Comparison of ENCODE assay signal across 16 cellular contexts in the genomic region with DNA sequence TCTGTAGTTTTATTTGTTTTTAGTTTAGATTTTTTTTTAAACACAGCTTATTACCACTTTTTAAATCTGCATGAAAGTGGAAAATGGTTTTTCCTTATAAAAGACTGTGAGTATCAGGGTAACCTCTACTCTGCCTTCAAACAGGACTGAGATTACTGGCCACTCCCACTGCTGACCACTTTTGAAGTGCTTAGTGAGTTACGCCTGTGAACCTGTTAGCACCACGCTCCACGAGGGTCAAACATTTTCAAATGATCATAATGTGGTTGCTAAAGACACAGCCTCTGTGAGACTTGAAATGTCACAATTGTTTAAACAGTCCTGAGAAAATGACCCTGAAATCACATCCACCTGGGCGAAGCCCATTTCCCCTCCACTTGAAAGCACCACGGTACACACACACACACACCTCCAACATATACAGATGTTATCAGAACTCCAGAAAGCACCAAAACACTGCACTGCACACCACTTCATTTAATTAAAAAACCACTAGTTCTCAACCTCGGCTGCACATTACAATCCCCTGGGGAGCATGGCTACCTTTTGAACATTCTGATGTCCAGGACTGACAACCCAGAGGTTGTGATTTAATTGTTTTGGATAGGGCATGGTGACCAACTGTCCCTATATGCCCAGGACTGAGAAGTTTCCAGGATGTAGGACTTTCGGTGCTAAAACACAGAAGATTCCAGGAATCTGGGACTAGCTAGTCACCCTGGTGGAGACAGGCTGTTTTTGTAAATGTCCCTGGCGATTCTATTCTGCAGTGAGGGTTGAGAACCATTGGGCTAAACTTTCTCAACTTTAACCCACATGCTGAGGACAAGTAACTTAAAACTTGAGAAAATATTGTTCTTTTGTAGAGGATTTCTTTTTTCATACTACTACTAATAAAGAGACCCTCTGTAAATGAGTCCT.
DNase-seq lines count a peak whose midpoint lies in the region; ATAC-seq and TF ChIP-seq lines count a peak whose summit lies in the region.
"Had no signal": no experiment of that assay in that cellular context is flagged by ENCODE, and none has a peak within 500 bp of the region (broad histone marks: within the 10 kb centered on the region; RNA-seq: fewer than 3 reads in every experiment).

No MANE protein-coding gene starts in this region.

- DNase-seq in SK-N-SH (no peak), SK-N-MC (ENCODE audit: low read depth, low spot score) (no peak), left lung (no peak), upper lobe of right lung (no peak), T-helper 1 cell (no peak), brain microvascular endothelial cell (no peak)
- DNase-seq in activated CD8-positive, alpha-beta memory T cell treated with anti-CD3 and anti-CD28 coated beads, Interleukin-2, amount 50 U/mL, for 48 hours, result no peak
- DNase-seq: activated naive CD4-positive, alpha-beta T cell treated with anti-CD3 and anti-CD28 coated beads, Interleukin-2, amount 50 U/mL, for 16 hours; activated T-cell treated with anti-CD3 and anti-CD28 coated beads, Interleukin-2, amount 50 U/mL, for 1 hour; CD8-positive, alpha-beta T cell; left colon; naive thymus-derived CD8-positive, alpha-beta T cell; NCI-H1092 treated with DMSO at 0.1 percent for 48 hours had no signal

- H3K4me2 ChIP-seq in SK-N-SH, result no peak overlapping the region

- H3F3A ChIP-seq in SK-N-SH (replicated peaks; ENCODE audit: insufficient read depth), result no peaks in the 10 kb centered on the region

- H3K4me3 ChIP-seq in SK-N-SH (ENCODE audit: low read depth in 2 of 2, low read length in 1 of 2) (no peak overlapping the region), SK-N-MC (peak overlapping the region; percentile 62), left lung (no peak overlapping the region), upper lobe of right lung (no peak overlapping the region), brain microvascular endothelial cell (ENCODE audit: low read depth, low read length) (no peak overlapping the region)
- H3K4me3 ChIP-seq: thoracic aorta had no signal

- no peaks in the 10 kb centered on the region for H3K9me3 ChIP-seq in SK-N-SH
- H3K9me3 ChIP-seq in SK-N-MC (ENCODE audit: low read depth, low read length), result no peaks in the 10 kb centered on the region
- no peaks in the 10 kb centered on the region for H3K9me3 ChIP-seq in left lung
- H3K9me3 ChIP-seq in upper lobe of right lung, result no peaks in the 10 kb centered on the region
- H3K9me3 ChIP-seq: thoracic aorta had no signal

- no peaks in the 10 kb centered on the region for H4K20me1 ChIP-seq in SK-N-SH (ENCODE audit: insufficient read depth)

- WGBS in SK-N-SH (ENCODE audit: low lambda C conversion rate), result 59% methylated on average over 8 of the region's 8 CpGs

- H2AFZ ChIP-seq in SK-N-SH (ENCODE audit: low read depth), result no peak overlapping the region

- peak in 1 of 2 experiments; percentile 29; a peak in 1 of 4 replicates for TF ChIP-seq EP300 in SK-N-SH (IDR thresholded peaks at IDR 0.05; ENCODE audit: borderline replicate concordance in 1 of 2, low read depth in 1 of 2, low read length in 1 of 2)

- H3K9me2 ChIP-seq in SK-N-SH, result no peaks in the 10 kb centered on the region

- intact Hi-C loops in left lung (cut with DNase I), result no loop called here
- intact Hi-C loops in upper lobe of right lung (cut with DNase I), result no loop called here

- H3K4me1 ChIP-seq in SK-N-SH (ENCODE audit: control insufficient read depth in 1 of 2, insufficient read depth in 2 of 2, low read depth in 1 of 2, low read length in 1 of 2) (peaks cover 8 to 30% of the 10 kb centered on the region in 2 experiments; a peak in 2 of 4 replicates), left lung (peaks cover 0 to 10% of the 10 kb centered on the region in 2 donors), upper lobe of right lung (peaks cover 35% of the 10 kb centered on the region)

- H3K36me3 ChIP-seq in SK-N-SH (replicated peaks in 1 of 2; ENCODE audit: control insufficient read depth in 1 of 2, insufficient read depth in 2 of 2, low read length in 1 of 2) (no peaks in the 10 kb centered on the region), SK-N-MC (ENCODE audit: insufficient read depth, low read length) (no peaks in the 10 kb centered on the region), left lung (no peaks in the 10 kb centered on the region), upper lobe of right lung (no peaks in the 10 kb centered on the region), brain microvascular endothelial cell (replicated peaks) (no peaks in the 10 kb centered on the region)
- H3K36me3 ChIP-seq: thoracic aorta had no signal

- ATAC-seq in SK-N-SH treated with all-trans-retinoic acid at 6 μM for 48 hours (no peak), left lung (peak; percentile 36), upper lobe of right lung (peak; percentile 30)
- ATAC-seq: CD8-positive, alpha-beta T cell; HCT116; left colon; naive thymus-derived CD8-positive, alpha-beta T cell had no signal

- POLR2A ChIA-PET in SK-N-SH (lab: Yijun Ruan, JAX), result no interaction called here

- H3K9ac ChIP-seq in SK-N-SH, result no peak overlapping the region
- peak overlapping the region; percentile 34 for H3K9ac ChIP-seq in SK-N-MC (ENCODE audit: insufficient read length)

- CTCF ChIA-PET in SK-N-SH (lab: Yijun Ruan, JAX), result interaction anchor here (1.1 to 2.3 kb wide), 3 partner anchors 176 to 261 kb away, joined by 3 to 8 read pairs (median 4); a partner anchor contains a TSS

- no peaks in the 10 kb centered on the region for H3K79me2 ChIP-seq in SK-N-SH (ENCODE audit: insufficient read depth)

- TF ChIP-seq RAD21 in SK-N-SH (IDR thresholded peaks at IDR 0.05; ENCODE audit: low read length), result no peak

- no peaks in the 10 kb centered on the region for H3K27me3 ChIP-seq in SK-N-SH (ENCODE audit: insufficient read depth)
- no peaks in the 10 kb centered on the region for H3K27me3 ChIP-seq in left lung
- no peaks in the 10 kb centered on the region for H3K27me3 ChIP-seq in upper lobe of right lung
- H3K27me3 ChIP-seq in brain microvascular endothelial cell (replicated peaks), result no peaks in the 10 kb centered on the region

- H3K27ac ChIP-seq in SK-N-SH (ENCODE audit: low read depth in 2 of 2, low read length in 1 of 2), result no peak overlapping the region
- peak overlapping the region; percentile 98 for H3K27ac ChIP-seq in SK-N-MC
- no peak overlapping the region for H3K27ac ChIP-seq in left lung
- no peak overlapping the region for H3K27ac ChIP-seq in upper lobe of right lung
- no peak overlapping the region for H3K27ac ChIP-seq in brain microvascular endothelial cell
- H3K27ac ChIP-seq: thoracic aorta had no signal

- in situ Hi-C loops in brain microvascular endothelial cell (cut with HindIII; ENCODE audit: low pct_ligation_motif_present, low sequenced_read_pairs), result no loop called here

- TF ChIP-seq CTCF in SK-N-SH (IDR thresholded peaks at IDR 0.05), result no peak
- TF ChIP-seq CTCF in left lung (IDR thresholded peaks at IDR 0.05), result no peak
- no peak for TF ChIP-seq CTCF in upper lobe of right lung (IDR thresholded peaks at IDR 0.05)
- TF ChIP-seq CTCF in brain microvascular endothelial cell (IDR thresholded peaks at IDR 0.05; ENCODE audit: low read depth, low read length, missing control alignments), result no peak

TF ChIP-seq in SK-N-SH, 30 proteins besides CTCF, POLR2A, EP300 and RAD21:
- TF ChIP-seq RCOR1 (IDR thresholded peaks at IDR 0.05; ENCODE audit: low read length) (no peak), GATA2 (CRISPR knock-in tag; IDR thresholded peaks at IDR 0.05) (peak; percentile 8; the same call in 1 of the 2 replicates), TEAD4 (IDR thresholded peaks at IDR 0.05; ENCODE audit: borderline replicate concordance, insufficient read depth) (no peak), FOXM1 (IDR thresholded peaks at IDR 0.05; ENCODE audit: low read depth) (no peak)

TF ChIP-seq in SK-N-SH treated with all-trans-retinoic acid at 6 μM for 48 hours, 23 proteins besides CTCF, POLR2A, EP300 and RAD21:
- no peak for TF ChIP-seq TOX (CRISPR knock-in tag; IDR thresholded peaks at IDR 0.05; ENCODE audit: borderline replicate concordance)
- TF ChIP-seq, protein P1, sequence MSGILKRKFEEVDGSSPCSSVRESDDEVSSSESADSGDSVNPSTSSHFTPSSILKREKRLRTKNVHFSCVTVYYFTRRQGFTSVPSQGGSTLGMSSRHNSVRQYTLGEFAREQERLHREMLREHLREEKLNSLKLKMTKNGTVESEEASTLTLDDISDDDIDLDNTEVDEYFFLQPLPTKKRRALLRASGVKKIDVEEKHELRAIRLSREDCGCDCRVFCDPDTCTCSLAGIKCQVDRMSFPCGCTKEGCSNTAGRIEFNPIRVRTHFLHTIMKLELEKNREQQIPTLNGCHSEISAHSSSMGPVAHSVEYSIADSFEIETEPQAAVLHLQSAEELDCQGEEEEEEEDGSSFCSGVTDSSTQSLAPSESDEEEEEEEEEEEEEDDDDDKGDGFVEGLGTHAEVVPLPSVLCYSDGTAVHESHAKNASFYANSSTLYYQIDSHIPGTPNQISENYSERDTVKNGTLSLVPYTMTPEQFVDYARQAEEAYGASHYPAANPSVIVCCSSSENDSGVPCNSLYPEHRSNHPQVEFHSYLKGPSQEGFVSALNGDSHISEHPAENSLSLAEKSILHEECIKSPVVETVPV (CRISPR knock-in tag; IDR thresholded peaks at IDR 0.05), result no peak
